9 cellular contexts compared by ENCODE assay signal in genomic region chr6:63635165-63635562, GRCh38. TPM values are rescaled to one million over a fixed set of nuclear protein-coding genes. Genes with fewer than 3 reads are reported as not detected.
DNase-seq lines count a peak whose midpoint lies in the region; ATAC-seq, FAIRE-seq and TF ChIP-seq lines count a peak whose summit lies in the region.
"Had no signal": no experiment of that assay in that cellular context is flagged by ENCODE, and none has a peak within 500 bp of the region (broad histone marks: within the 10 kb centered on the region; RNA-seq: fewer than 3 reads in every experiment).

No MANE protein-coding gene starts in this region.

- H3K27me3 ChIP-seq in thymus (ENCODE audit: control insufficient read depth, insufficient read depth) (no peaks in the 10 kb centered on the region), foreskin keratinocyte (no peaks in the 10 kb centered on the region)

- H3K4me1 Mint-ChIP-seq in activated CD4-positive, alpha-beta T cell treated with anti-CD3 and anti-CD28 coated beads, Interleukin-2, amount 10 ng/mL, durations not matched to agents 24 days and 14 days = peaks cover 33% of the 10 kb centered on the region
- peaks cover 47% of the 10 kb centered on the region for H3K4me1 Mint-ChIP-seq in activated T-helper 1 cell treated with anti-CD3 and anti-CD28 coated beads, Interleukin-12 subunit alpha, Interleukin-12 subunit beta, Interleukin-2, Interleukin-4 antibody, amounts not matched to agents 30 ng/mL and 10 ng/mL and 1 ng/mL, durations not matched to agents 14 hours and 24 hours and 36 hours (ENCODE audit: low read depth)

- intact Hi-C loops in activated CD4-positive, alpha-beta T cell treated with anti-CD3 and anti-CD28 coated beads, Interleukin-2, amount 10 ng/mL, durations not matched to agents 24 days and 14 days (cut with micrococcal nuclease) = loop anchor here (1.0 kb wide), 2 partner anchors 37 to 63 kb away; partner anchors contain the start of genes LOC128125822 and PTP4A1
- intact Hi-C loops in activated T-helper 1 cell treated with anti-CD3 and anti-CD28 coated beads, Interleukin-12 subunit alpha, Interleukin-12 subunit beta, Interleukin-2, Interleukin-4 antibody, amounts not matched to agents 30 ng/mL and 10 ng/mL and 1 ng/mL, durations not matched to agents 14 hours and 24 hours and 36 hours (cut with micrococcal nuclease) = loop anchor here (1.0 to 5.0 kb wide), 4 partner anchors 11 to 108 kb away; partner anchors contain the start of genes LOC128125822 and PTP4A1
- intact Hi-C loops in kidney (cut with DNase I) = no loop called here

- ATAC-seq in HG03135 (IDR thresholded peaks at IDR 0.05; ENCODE audit: unreplicated experiment) (peak; percentile 23), foreskin keratinocyte (no peak)

- peaks cover 9% of the 10 kb centered on the region for H3K36me3 Mint-ChIP-seq in activated CD4-positive, alpha-beta T cell treated with anti-CD3 and anti-CD28 coated beads, Interleukin-2, amount 10 ng/mL, durations not matched to agents 24 days and 14 days (ENCODE audit: low read depth)
- peaks cover 6% of the 10 kb centered on the region for H3K36me3 Mint-ChIP-seq in activated T-helper 1 cell treated with anti-CD3 and anti-CD28 coated beads, Interleukin-12 subunit alpha, Interleukin-12 subunit beta, Interleukin-2, Interleukin-4 antibody, amounts not matched to agents 30 ng/mL and 10 ng/mL and 1 ng/mL, durations not matched to agents 14 hours and 24 hours and 36 hours (ENCODE audit: low read depth)

- peak overlapping the region; percentile 60 to 93 for H3K4me3 ChIP-seq in kidney (ENCODE audit: low read length in 2 of 2)
- H3K4me3 ChIP-seq in thymus (ENCODE audit: low read length) = peak overlapping the region; percentile 69

- H3K27me3 Mint-ChIP-seq in activated CD4-positive, alpha-beta T cell treated with anti-CD3 and anti-CD28 coated beads, Interleukin-2, amount 10 ng/mL, durations not matched to agents 24 days and 14 days = peaks cover 12% of the 10 kb centered on the region
- no peaks in the 10 kb centered on the region for H3K27me3 Mint-ChIP-seq in activated T-helper 1 cell treated with anti-CD3 and anti-CD28 coated beads, Interleukin-12 subunit alpha, Interleukin-12 subunit beta, Interleukin-2, Interleukin-4 antibody, amounts not matched to agents 30 ng/mL and 10 ng/mL and 1 ng/mL, durations not matched to agents 14 hours and 24 hours and 36 hours (ENCODE audit: insufficient read depth)

- H3K27ac ChIP-seq in kidney (ENCODE audit: low read depth in 2 of 2, low read length in 2 of 2) (peak overlapping the region in 1 of 2 donors; percentile 97), thymus (ENCODE audit: low read depth) (peak overlapping the region; percentile 81), foreskin keratinocyte (no peak overlapping the region)

- H3K9me3 ChIP-seq in kidney (ENCODE audit: control insufficient read depth in 1 of 2, low read length in 2 of 2) (no peaks in the 10 kb centered on the region), thymus (ENCODE audit: control insufficient read depth) (no peaks in the 10 kb centered on the region)

- peak overlapping the region; percentile 90 for H3K27ac Mint-ChIP-seq in activated CD4-positive, alpha-beta T cell treated with anti-CD3 and anti-CD28 coated beads, Interleukin-2, amount 10 ng/mL, durations not matched to agents 24 days and 14 days
- H3K27ac Mint-ChIP-seq in activated T-helper 1 cell treated with anti-CD3 and anti-CD28 coated beads, Interleukin-12 subunit alpha, Interleukin-12 subunit beta, Interleukin-2, Interleukin-4 antibody, amounts not matched to agents 30 ng/mL and 10 ng/mL and 1 ng/mL, durations not matched to agents 14 hours and 24 hours and 36 hours = peak overlapping the region; percentile 81

- no peak for DNase-seq in activated CD4-positive, alpha-beta T cell treated with anti-CD3 and anti-CD28 coated beads, Interleukin-2, amount 10 ng/mL, durations not matched to agents 24 days and 14 days
- no peak for DNase-seq in activated CD4-positive, alpha-beta T cell treated with anti-CD3 and anti-CD28 coated beads, Interleukin-2, amount 50 U/mL, for 1 hour
- DNase-seq in activated T-helper 1 cell treated with anti-CD3 and anti-CD28 coated beads, Interleukin-12 subunit alpha, Interleukin-12 subunit beta, Interleukin-2, Interleukin-4 antibody, amounts not matched to agents 30 ng/mL and 10 ng/mL and 1 ng/mL, durations not matched to agents 14 hours and 24 hours and 36 hours (ENCODE audit: low spot score) = no peak
- no peak for DNase-seq in kidney
- no peak for DNase-seq in foreskin keratinocyte
- no peak for DNase-seq in COLO829 (ENCODE audit: low spot score)

- H3K4me1 ChIP-seq in kidney (ENCODE audit: control insufficient read depth in 1 of 2, insufficient read depth in 1 of 2, low read depth in 1 of 2, low read length in 2 of 2) = peaks cover 6 to 9% of the 10 kb centered on the region in 2 donors
- H3K4me1 ChIP-seq in thymus (ENCODE audit: control insufficient read depth, insufficient read depth, low read length) = no peaks in the 10 kb centered on the region
- H3K4me1 ChIP-seq in foreskin keratinocyte = peaks cover 21% of the 10 kb centered on the region

- H3K36me3 ChIP-seq in kidney (ENCODE audit: control insufficient read depth in 1 of 2, insufficient read depth in 2 of 2, low read length in 2 of 2) (no peaks in the 10 kb centered on the region), thymus (ENCODE audit: control insufficient read depth, insufficient read depth) (no peaks in the 10 kb centered on the region)

- H3K9ac ChIP-seq in kidney (ENCODE audit: low read length in 2 of 2) = peak overlapping the region; percentile 41 to 94

- WGBS in thymus = 5% methylated on average over 4 of the region's 4 CpGs

- H3K4me3 Mint-ChIP-seq in activated CD4-positive, alpha-beta T cell treated with anti-CD3 and anti-CD28 coated beads, Interleukin-2, amount 10 ng/mL, durations not matched to agents 24 days and 14 days = peak overlapping the region; percentile 100
- peak overlapping the region; percentile 80 for H3K4me3 Mint-ChIP-seq in activated T-helper 1 cell treated with anti-CD3 and anti-CD28 coated beads, Interleukin-12 subunit alpha, Interleukin-12 subunit beta, Interleukin-2, Interleukin-4 antibody, amounts not matched to agents 30 ng/mL and 10 ng/mL and 1 ng/mL, durations not matched to agents 14 hours and 24 hours and 36 hours

- H3K9me3 Mint-ChIP-seq in activated CD4-positive, alpha-beta T cell treated with anti-CD3 and anti-CD28 coated beads, Interleukin-2, amount 10 ng/mL, durations not matched to agents 24 days and 14 days = no peaks in the 10 kb centered on the region
- H3K9me3 Mint-ChIP-seq in activated T-helper 1 cell treated with anti-CD3 and anti-CD28 coated beads, Interleukin-12 subunit alpha, Interleukin-12 subunit beta, Interleukin-2, Interleukin-4 antibody, amounts not matched to agents 30 ng/mL and 10 ng/mL and 1 ng/mL, durations not matched to agents 14 hours and 24 hours and 36 hours = no peaks in the 10 kb centered on the region

- no peak for FAIRE-seq in kidney (lab: Jason Lieb, UNC)
- FAIRE-seq: colon had no signal

- TF ChIP-seq CTCF in kidney (IDR thresholded peaks at IDR 0.05; ENCODE audit: borderline replicate concordance, extremely low read depth, insufficient read depth) = no peak
- TF ChIP-seq CTCF in foreskin keratinocyte (conservative IDR thresholded peaks at IDR 0.05) = no peak

RNA-seq across cellular contexts. Expression of gene PHF3, which starts 0.4 kb away (rescaled TPM):
- 39.1 and 39.2 TPM in 2 replicates for total RNA-seq in activated CD4-positive, alpha-beta T cell treated with anti-CD3 and anti-CD28 coated beads, Interleukin-2, amount 10 ng/mL, durations not matched to agents 24 days and 14 days
- total RNA-seq in activated T-helper 1 cell treated with anti-CD3 and anti-CD28 coated beads, Interleukin-12 subunit alpha, Interleukin-12 subunit beta, Interleukin-2, Interleukin-4 antibody, amounts not matched to agents 30 ng/mL and 10 ng/mL and 1 ng/mL, durations not matched to agents 14 hours and 24 hours and 36 hours = 42.7 and 45.3 TPM in 2 replicates
- total RNA-seq in kidney = 58.3 TPM
- polyA plus RNA-seq in kidney (ENCODE audit: insufficient read depth, low read depth, low replicate concordance) = 9.5 TPM
- 18.5 TPM for polyA plus RNA-seq in thymus
- 31.6 and 34.2 TPM in 2 replicates for total RNA-seq in foreskin keratinocyte
- 3.9 and 5.0 TPM in 2 replicates for polyA plus RNA-seq in foreskin keratinocyte
